Comparison of ENCODE assay signal across 23 cellular contexts in genomic region chr19:21580818-21581217, GRCh38.
"Had no signal": no experiment of that assay in that cellular context is flagged by ENCODE, and none has a peak within 500 bp of the region (broad histone marks: within the 10 kb centered on the region; RNA-seq: fewer than 3 reads in every experiment).

No MANE protein-coding gene starts in this region.

- DNase-seq: activated CD4-positive, alpha-beta T cell treated with anti-CD3 and anti-CD28 coated beads, Interleukin-2, amount 50 U/mL, for 1 hour; activated CD8-positive, alpha-beta memory T cell treated with anti-CD3 and anti-CD28 coated beads, Interleukin-2, amount 50 U/mL, for 4 hours; activated gamma-delta T cell; activated T-cell treated with anti-CD3 and anti-CD28 coated beads, Interleukin-2, amount 50 U/mL, for 1 hour; anterior cingulate cortex; endodermal cell; esophagus squamous epithelium; foreskin melanocyte; left lung; mesendoderm; posterior cingulate gyrus; right cardiac atrium; stimulated activated CD4-positive, alpha-beta T cell treated with anti-CD3 and anti-CD28 coated beads, Interleukin-15, amount 100 ng/mL, for 24 hours; stimulated activated CD4-positive, alpha-beta T cell treated with anti-CD3 and anti-CD28 coated beads, Interleukin-2, amount 100 ng/mL, for 24 hours; T-helper 9 cell; tibial artery had no signal

- H3K9me3 Mint-ChIP-seq: central memory CD8-positive, alpha-beta T cell had no signal

- ATAC-seq: left lung, right cardiac atrium had no signal

- H3K4me1 Mint-ChIP-seq: central memory CD8-positive, alpha-beta T cell; endodermal cell; nephron had no signal

- H3K27ac Mint-ChIP-seq: activated T-helper 1 cell treated with anti-CD3 and anti-CD28 coated beads, Interleukin-12 subunit alpha, Interleukin-12 subunit beta, Interleukin-2, Interleukin-4 antibody, amounts not matched to agents 30 ng/mL and 10 ng/mL and 1 ng/mL, durations not matched to agents 14 hours and 24 hours and 36 hours; dendritic cell treated with granulocyte-macrophage colony-stimulating factor and Interleukin-4, amounts not matched to agents 40 ng/mL and 50 ng/mL, for 4 days; endodermal cell; nephron had no signal

- H3K4me1 ChIP-seq: left lung, suprapubic skin, tibial artery had no signal

- H3K27ac ChIP-seq: esophagus squamous epithelium, left lung, suprapubic skin, tibial artery, VCaP had no signal

- H3K4me3 ChIP-seq: esophagus squamous epithelium, left lung, lung, suprapubic skin, tibial artery had no signal

- H3K36me3 ChIP-seq: esophagus squamous epithelium, left lung, suprapubic skin, tibial artery had no signal

- H3K4me3 Mint-ChIP-seq: activated T-helper 1 cell treated with anti-CD3 and anti-CD28 coated beads, Interleukin-12 subunit alpha, Interleukin-12 subunit beta, Interleukin-2, Interleukin-4 antibody, amounts not matched to agents 30 ng/mL and 10 ng/mL and 1 ng/mL, durations not matched to agents 14 hours and 24 hours and 36 hours; central memory CD8-positive, alpha-beta T cell; dendritic cell treated with granulocyte-macrophage colony-stimulating factor and Interleukin-4, amounts not matched to agents 40 ng/mL and 50 ng/mL, for 4 days; endodermal cell; nephron had no signal
